In the genomic region with DNA sequence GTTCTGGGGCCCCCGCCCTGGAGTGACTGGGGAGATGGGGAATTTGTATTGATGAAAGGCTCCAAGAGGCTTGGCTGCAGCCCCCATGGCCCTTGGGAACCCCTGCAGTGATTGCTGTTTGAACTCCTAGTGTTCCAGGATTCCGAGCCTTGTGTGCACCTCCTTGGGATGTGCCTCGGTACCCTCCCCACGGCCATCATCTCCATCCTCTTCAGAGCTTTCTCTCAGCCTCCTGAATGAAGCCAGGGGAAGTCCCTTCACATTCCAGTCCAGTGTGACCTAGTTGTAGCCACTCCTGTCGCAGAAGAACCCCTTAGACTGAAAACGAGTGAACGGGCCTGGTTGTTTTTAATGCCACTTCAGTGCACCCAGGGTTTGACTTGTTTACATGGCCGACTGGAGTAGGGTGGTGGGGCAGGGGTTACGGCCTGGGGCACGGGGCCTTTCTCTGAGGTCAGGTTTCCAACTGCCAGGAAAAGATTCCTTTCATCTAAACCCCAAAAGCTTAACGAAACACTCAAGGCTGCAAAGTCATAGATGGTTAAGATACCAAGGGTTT, we compare ENCODE assay signal across 8 cellular contexts. TPM values are rescaled to one million over a fixed set of nuclear protein-coding genes. Genes with fewer than 3 reads are reported as not detected.
DNase-seq lines count a peak whose midpoint lies in the region; TF ChIP-seq lines count a peak whose summit lies in the region.

No MANE protein-coding gene starts in this region.

- H3K36me3 ChIP-seq in SK-N-MC (ENCODE audit: insufficient read depth, low read length) = peaks cover 8% of the 10 kb centered on the region; the same call in 1 of the 2 replicates

- H3K27ac ChIP-seq in SK-N-MC = no peak overlapping the region

- 0 out of 2 replicates have a peak, but pooled peaks cover 4% of the 10 kb centered on the region for H3K9me3 ChIP-seq in SK-N-MC (ENCODE audit: low read depth, low read length)

- H3K9ac ChIP-seq in SK-N-MC (ENCODE audit: insufficient read length) = peak overlapping the region; percentile 87

- DNase-seq in NCI-H146 (lab: John Stamatoyannopoulos, UW) (peak; percentile 12), NCI-H146 treated with DMSO at 0.1 percent for 48 hours (lab: John Stamatoyannopoulos, UW; ENCODE audit: unreplicated experiment) (no peak), SK-N-MC (ENCODE audit: low read depth, low spot score) (no peak), fibroblast of pulmonary artery (ENCODE audit: low read depth) (no peak), posterior vena cava (ENCODE audit: low spot score) (peak; percentile 82), occipital lobe (lab: John Stamatoyannopoulos, UW) (no peak), SK-N-DZ (ENCODE audit: low spot score) (no peak)
- no peak for DNase-seq in effector CD8-positive, alpha-beta T cell (lab: John Stamatoyannopoulos, UW)

- intact Hi-C loops in posterior vena cava (cut with DNase I) = loop anchor here in 1 of 2 donors (1.0 to 5.0 kb wide), 2 partner anchors 34 to 43 kb away; no protein-coding TSS in a partner anchor

- peak overlapping the region; percentile 94 for H3K4me3 ChIP-seq in SK-N-MC
- H3K4me3 ChIP-seq in fibroblast of pulmonary artery (replicated peaks; ENCODE audit: low read depth, low read length) = peak overlapping the region; percentile 83

- no peak for TF ChIP-seq CTCF in fibroblast of pulmonary artery (IDR thresholded peaks at IDR 0.05; ENCODE audit: low read length, missing control alignments)

RNA-seq across cellular contexts. Expression of a gene that starts 1.5 kb away (rescaled TPM):
- total RNA-seq in posterior vena cava (100 to 1,000 TPM; 359 to 405 TPM), occipital lobe (126 TPM)
- 63.4 and 64.5 TPM in 2 replicates for polyA plus RNA-seq in SK-N-DZ (2014; cell fraction: cytosol; rRNA removed)
- 46.4 and 125 TPM in 2 replicates for polyA plus RNA-seq in SK-N-DZ (2014; cell fraction: nucleus; rRNA removed)

Comparison
In these comparisons a context has a peak if more than half of its experiments do, and no peak if none do; other contexts are left out.
1. DNase-seq: peak in NCI-H146 (single experiment) and posterior vena cava (single experiment); none in NCI-H146 treated with DMSO at 0.1 percent for 48 hours (single experiment), SK-N-MC (single experiment), fibroblast of pulmonary artery (single experiment), occipital lobe (single experiment), effector CD8-positive, alpha-beta T cell (single experiment) and SK-N-DZ (single experiment).